ENCODE assay signal across 10 cellular contexts in the genomic region with DNA sequence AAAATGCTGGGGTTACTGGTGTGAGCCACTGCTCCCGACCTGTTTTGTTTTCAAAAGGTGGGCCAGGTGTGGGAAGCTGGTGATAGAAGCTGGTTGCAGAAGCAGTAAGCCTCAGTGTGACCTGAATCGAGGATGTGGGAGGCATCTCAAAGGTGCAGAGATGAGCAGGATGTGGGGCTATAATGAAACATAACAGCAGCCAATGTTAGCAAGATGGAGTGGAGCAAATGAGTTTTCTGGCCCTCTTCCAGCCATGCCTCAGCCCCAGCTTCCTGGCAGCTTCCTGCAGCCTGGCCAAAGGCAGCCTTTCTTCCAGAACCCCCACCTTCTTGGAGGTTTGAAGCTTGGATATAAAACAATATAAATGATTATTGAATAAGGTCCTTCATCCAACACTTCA.
DNase-seq lines count a peak whose midpoint lies in the region; ATAC-seq and TF ChIP-seq lines count a peak whose summit lies in the region.
"Had no signal": no experiment of that assay in that cellular context is flagged by ENCODE, and none has a peak within 500 bp of the region (broad histone marks: within the 10 kb centered on the region; RNA-seq: fewer than 3 reads in every experiment).

No MANE protein-coding gene starts in this region.

- peaks cover 12% of the 10 kb centered on the region for H3K4me1 ChIP-seq in thymus (ENCODE audit: control insufficient read depth, insufficient read depth, low read length)
- H3K4me1 ChIP-seq: psoas muscle had no signal

- intact Hi-C loops in activated CD8-positive, alpha-beta T cell treated with anti-CD3 and anti-CD28 coated beads for 36 hours (cut with micrococcal nuclease): loop anchor here (5.0 kb wide), 2 partner anchors 52 to 132 kb away; no protein-coding TSS in a partner anchor
- intact Hi-C loops in MCF 10A (cut with micrococcal nuclease): no loop called here

- H3K4me1 Mint-ChIP-seq in activated CD8-positive, alpha-beta T cell treated with anti-CD3 and anti-CD28 coated beads for 36 hours (ENCODE audit: low read depth): peaks cover 62% of the 10 kb centered on the region
- H3K4me1 Mint-ChIP-seq in effector memory CD8-positive, alpha-beta T cell (ENCODE audit: low read depth in 2 of 2): peaks cover 38 to 54% of the 10 kb centered on the region in 2 donors
- H3K4me1 Mint-ChIP-seq in MCF 10A (ENCODE audit: insufficient read depth, unreplicated experiment): no peaks in the 10 kb centered on the region

- H3K4me3 Mint-ChIP-seq in activated CD8-positive, alpha-beta T cell treated with anti-CD3 and anti-CD28 coated beads for 36 hours: no peak overlapping the region
- peak overlapping the region; percentile 36 to 62 for H3K4me3 Mint-ChIP-seq in effector memory CD8-positive, alpha-beta T cell
- H3K4me3 Mint-ChIP-seq in MCF 10A (ENCODE audit: unreplicated experiment): no peak overlapping the region

- peak overlapping the region; percentile 83 for H3K27ac Mint-ChIP-seq in activated CD8-positive, alpha-beta T cell treated with anti-CD3 and anti-CD28 coated beads for 36 hours
- peak overlapping the region; percentile 85 to 91 for H3K27ac Mint-ChIP-seq in effector memory CD8-positive, alpha-beta T cell
- H3K27ac Mint-ChIP-seq in MCF 10A (ENCODE audit: low read depth, unreplicated experiment): no peak overlapping the region

- POLR2A ChIA-PET in activated CD8-positive, alpha-beta T cell treated with anti-CD3 and anti-CD28 coated beads for 36 hours (lab: Charles Lee): interaction anchor here (0.7 to 1.9 kb wide), 3 partner anchors 17 to 28 kb away, joined by 3 to 9 read pairs (median 4); no protein-coding TSS in a partner anchor
- POLR2A ChIA-PET in MCF 10A (lab: Yijun Ruan, JAX): interaction anchor here (0.6 kb wide), 1 partner anchor 73 kb away, joined by 3 read pairs; no protein-coding TSS in a partner anchor

- no TSS peak for BruUV-seq in MCF 10A (replicated peaks; lab: Mats Ljungman, UMichigan)

- DNase-seq in activated gamma-delta T cell treated with Interleukin-2 at 50 U/mL for 16 hours (peak; percentile 56), activated gamma-delta T cell (lab: John Stamatoyannopoulos, UW) (no peak), MCF 10A (ENCODE audit: unreplicated experiment) (no peak), NCI-H748 treated with DMSO at 0.1 percent for 48 hours (lab: John Stamatoyannopoulos, UW) (no peak)
- DNase-seq in activated CD8-positive, alpha-beta T cell treated with anti-CD3 and anti-CD28 coated beads for 36 hours: peak; percentile 78
- DNase-seq in effector memory CD8-positive, alpha-beta T cell: peak; percentile 11 to 44 (median 25)
- DNase-seq: psoas muscle had no signal

- no peak for TF ChIP-seq CTCF in activated CD8-positive, alpha-beta T cell treated with anti-CD3 and anti-CD28 coated beads for 36 hours (IDR thresholded peaks at IDR 0.05)
- no peak for TF ChIP-seq CTCF in MCF 10A (IDR thresholded peaks at IDR 0.05; ENCODE audit: unreplicated experiment)

- peaks cover 3% of the 10 kb centered on the region for H3K9me3 Mint-ChIP-seq in activated CD8-positive, alpha-beta T cell treated with anti-CD3 and anti-CD28 coated beads for 36 hours
- no peaks in the 10 kb centered on the region for H3K9me3 Mint-ChIP-seq in effector memory CD8-positive, alpha-beta T cell
- H3K9me3 Mint-ChIP-seq in MCF 10A (ENCODE audit: unreplicated experiment): no peaks in the 10 kb centered on the region

- H3K36me3 ChIP-seq in thymus (ENCODE audit: control insufficient read depth, insufficient read depth): no peaks in the 10 kb centered on the region

- CTCF ChIA-PET in activated CD8-positive, alpha-beta T cell treated with anti-CD3 and anti-CD28 coated beads for 36 hours (lab: Charles Lee): interaction anchor here (0.8 to 1.7 kb wide), 4 partner anchors 9 to 139 kb away, joined by 3 to 4 read pairs (median 3); no protein-coding TSS in a partner anchor
- CTCF ChIA-PET in MCF 10A (lab: Yijun Ruan, JAX): no interaction called here

- H3K36me3 Mint-ChIP-seq in activated CD8-positive, alpha-beta T cell treated with anti-CD3 and anti-CD28 coated beads for 36 hours (ENCODE audit: low read depth): peaks cover 2% of the 10 kb centered on the region
- peaks cover 5% of the 10 kb centered on the region for H3K36me3 Mint-ChIP-seq in effector memory CD8-positive, alpha-beta T cell (ENCODE audit: insufficient read depth)
- no peaks in the 10 kb centered on the region for H3K36me3 Mint-ChIP-seq in MCF 10A (ENCODE audit: insufficient read depth, unreplicated experiment)

- H3K27me3 Mint-ChIP-seq in activated CD8-positive, alpha-beta T cell treated with anti-CD3 and anti-CD28 coated beads for 36 hours: no peaks in the 10 kb centered on the region
- H3K27me3 Mint-ChIP-seq in effector memory CD8-positive, alpha-beta T cell: no peaks in the 10 kb centered on the region
- peaks cover under 1% of the 10 kb centered on the region for H3K27me3 Mint-ChIP-seq in MCF 10A (ENCODE audit: insufficient read depth, unreplicated experiment)

- WGBS in thymus: 34% methylated on average over 2 of the region's 2 CpGs

- H3K27me3 ChIP-seq in thymus (ENCODE audit: control insufficient read depth, insufficient read depth): no peaks in the 10 kb centered on the region

- no peak overlapping the region for H3K4me3 ChIP-seq in thymus (ENCODE audit: low read length)
- H3K4me3 ChIP-seq: psoas muscle had no signal

- H3K9me3 ChIP-seq in thymus (ENCODE audit: control insufficient read depth): no peaks in the 10 kb centered on the region
- H3K9me3 ChIP-seq: psoas muscle had no signal

- H3K27ac ChIP-seq in thymus (ENCODE audit: low read depth): peak overlapping the region; percentile 36
- H3K27ac ChIP-seq: psoas muscle had no signal

- ATAC-seq in activated CD8-positive, alpha-beta T cell treated with anti-CD3 and anti-CD28 coated beads for 36 hours: peak; percentile 69
- ATAC-seq in effector memory CD8-positive, alpha-beta T cell (replicated peaks): peak; percentile 81
- no peak for ATAC-seq in HG03045 (IDR thresholded peaks at IDR 0.05; ENCODE audit: unreplicated experiment)
- ATAC-seq: left colon, psoas muscle had no signal

Comparison
In these comparisons a context has a peak if more than half of its experiments do, and no peak if none do; other contexts are left out.
1. DNase-seq: peak in activated gamma-delta T cell treated with Interleukin-2 at 50 U/mL for 16 hours (single experiment), activated CD8-positive, alpha-beta T cell treated with anti-CD3 and anti-CD28 coated beads for 36 hours (single experiment) and effector memory CD8-positive, alpha-beta T cell (3 of 3); none in activated gamma-delta T cell (single experiment), MCF 10A (single experiment) and NCI-H748 treated with DMSO at 0.1 percent for 48 hours (single experiment).
2. H3K4me3 Mint-ChIP-seq: peak in effector memory CD8-positive, alpha-beta T cell (2 of 2); none in activated CD8-positive, alpha-beta T cell treated with anti-CD3 and anti-CD28 coated beads for 36 hours (single experiment) and MCF 10A (single experiment).